11 cellular contexts compared by ENCODE assay signal in the genomic region with DNA sequence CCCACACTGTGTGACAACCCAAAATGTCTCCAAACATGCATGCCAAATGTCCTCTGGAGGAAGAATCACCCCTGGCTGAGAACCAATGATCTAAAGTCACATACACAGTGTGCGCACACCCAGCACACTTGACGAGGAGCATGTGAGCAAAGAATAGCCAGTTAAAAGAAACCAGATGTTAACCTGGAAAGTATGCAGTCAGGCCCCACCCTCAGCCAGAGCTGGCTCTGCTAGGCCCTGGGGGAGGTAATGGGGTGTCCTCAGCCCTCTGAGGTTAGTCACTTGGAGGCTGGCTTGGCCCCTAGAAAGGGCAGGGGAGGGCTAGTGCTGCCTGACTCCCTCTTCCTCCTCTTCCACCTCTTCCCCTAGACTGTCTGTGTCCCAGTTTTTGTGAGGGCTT. TPM values are rescaled to one million over a fixed set of nuclear protein-coding genes. Genes with fewer than 3 reads are reported as not detected.
DNase-seq lines count a peak whose midpoint lies in the region; ATAC-seq and TF ChIP-seq lines count a peak whose summit lies in the region.
"Had no signal": no experiment of that assay in that cellular context is flagged by ENCODE, and none has a peak within 500 bp of the region (broad histone marks: within the 10 kb centered on the region; RNA-seq: fewer than 3 reads in every experiment).

No MANE protein-coding gene starts in this region.

- H3K9me3 Mint-ChIP-seq in type B pancreatic cell, result no peaks in the 10 kb centered on the region
- H3K9me3 Mint-ChIP-seq: activated B cell treated with CpG ODN at 0.5 μM for 24 hours had no signal

- no peak overlapping the region for H3K4me3 Mint-ChIP-seq in type B pancreatic cell
- H3K4me3 Mint-ChIP-seq: activated B cell treated with CpG ODN at 0.5 μM for 24 hours had no signal

- H3K4me1 Mint-ChIP-seq in type B pancreatic cell (ENCODE audit: unreplicated experiment), result peaks cover 10% of the 10 kb centered on the region
- H3K4me1 Mint-ChIP-seq: activated B cell treated with CpG ODN at 0.5 μM for 24 hours had no signal

- no peaks in the 10 kb centered on the region for H3K4me1 ChIP-seq in RWPE2 (ENCODE audit: insufficient read depth, poor library complexity, severe bottlenecking)
- H3K4me1 ChIP-seq: parathyroid adenoma had no signal

- no peaks in the 10 kb centered on the region for H3K27me3 ChIP-seq in RWPE2 (ENCODE audit: insufficient read depth, poor library complexity, severe bottlenecking)

- H3K27me3 Mint-ChIP-seq in type B pancreatic cell, result peaks cover 9% of the 10 kb centered on the region

- TF ChIP-seq CTCF in RWPE2 (IDR thresholded peaks at IDR 0.05; ENCODE audit: poor library complexity, severe bottlenecking), result no peak
- no peak for TF ChIP-seq CTCF in fibroblast of the aortic adventitia (IDR thresholded peaks at IDR 0.05; ENCODE audit: insufficient read depth, low read length)
- TF ChIP-seq CTCF in type B pancreatic cell (conservative IDR thresholded peaks at IDR 0.05), result no peak

- no peaks in the 10 kb centered on the region for H3K36me3 Mint-ChIP-seq in type B pancreatic cell

- peak overlapping the region; percentile 82 for H3K27ac Mint-ChIP-seq in type B pancreatic cell
- H3K27ac Mint-ChIP-seq: activated B cell treated with CpG ODN at 0.5 μM for 24 hours had no signal

- peak; percentile 60 for ATAC-seq in RWPE2 (ENCODE audit: low read depth)
- ATAC-seq: mucosa of descending colon had no signal

- no peak overlapping the region for H3K27ac ChIP-seq in RWPE2 (ENCODE audit: poor library complexity, severe bottlenecking)
- H3K27ac ChIP-seq: parathyroid adenoma had no signal

- H3K36me3 ChIP-seq in RWPE2 (ENCODE audit: low read depth), result no peaks in the 10 kb centered on the region

- DNase-seq in RWPE2 (ENCODE audit: low spot score) (no peak), fibroblast of the aortic adventitia (ENCODE audit: low read depth) (peak; percentile 70), type B pancreatic cell (ENCODE audit: extremely low spot score, unreplicated experiment) (no peak), SW 1271 (lab: John Stamatoyannopoulos, UW) (no peak)
- no peak for DNase-seq in activated naive CD4-positive, alpha-beta T cell (lab: John Stamatoyannopoulos, UW)
- DNase-seq: activated B cell treated with CpG ODN at 0.5 μM for 24 hours, erythroblast, mucosa of descending colon, NCI-H1105, NCI-H345 had no signal

- no peak overlapping the region for H3K4me3 ChIP-seq in RWPE2 (ENCODE audit: severe bottlenecking)
- no peak overlapping the region for H3K4me3 ChIP-seq in fibroblast of the aortic adventitia (ENCODE audit: low read depth, low read length)
- H3K4me3 ChIP-seq: mucosa of descending colon had no signal

- H3K9me3 ChIP-seq in RWPE2 (ENCODE audit: severe bottlenecking), result no peaks in the 10 kb centered on the region
- H3K9me3 ChIP-seq: mucosa of descending colon had no signal

RNA-seq across cellular contexts. Expression of a gene that starts 15.2 kb away (rescaled TPM):
- total RNA-seq in fibroblast of the aortic adventitia (ENCODE audit: low replicate concordance) (not detected in 2 replicates), type B pancreatic cell (ENCODE audit: low replicate concordance) (0.41 and 0.57 TPM in 2 replicates)
- total RNA-seq: activated B cell treated with CpG ODN at 0.5 μM for 24 hours, mucosa of descending colon had no signal

RNA-seq across cellular contexts. Expression of a gene that starts 15.6 kb away (rescaled TPM):
- 0.63 and 1.4 TPM in 2 replicates for total RNA-seq in fibroblast of the aortic adventitia (ENCODE audit: low replicate concordance)
- total RNA-seq in type B pancreatic cell (ENCODE audit: low replicate concordance), result 22.9 and 56.4 TPM in 2 replicates
- total RNA-seq: activated B cell treated with CpG ODN at 0.5 μM for 24 hours had no signal

RNA-seq across cellular contexts. Expression of a gene that starts 36.7 kb away (rescaled TPM):
- not detected in 2 replicates for total RNA-seq in fibroblast of the aortic adventitia (ENCODE audit: low replicate concordance)
- 0.67 and 1.1 TPM in 2 replicates for total RNA-seq in type B pancreatic cell (ENCODE audit: low replicate concordance)

RNA-seq across cellular contexts. Expression of a gene that starts 59.6 kb away (rescaled TPM):
- total RNA-seq in fibroblast of the aortic adventitia (ENCODE audit: low replicate concordance), result 15.7 and 63.4 TPM in 2 replicates
- total RNA-seq in type B pancreatic cell (ENCODE audit: low replicate concordance), result 27.3 and 29.0 TPM in 2 replicates

Comparison
In these comparisons a context has a peak if more than half of its experiments do, and no peak if none do; other contexts are left out.
1. RNA of a gene that starts 15.6 kb away (total RNA-seq): 22.9 to 56.4 TPM in type B pancreatic cell; 0.63 to 1.4 TPM in fibroblast of the aortic adventitia; every median in the first group is over 10 times any median in the second.